Comparison of ENCODE assay signal across 19 cellular contexts in the genomic region with DNA sequence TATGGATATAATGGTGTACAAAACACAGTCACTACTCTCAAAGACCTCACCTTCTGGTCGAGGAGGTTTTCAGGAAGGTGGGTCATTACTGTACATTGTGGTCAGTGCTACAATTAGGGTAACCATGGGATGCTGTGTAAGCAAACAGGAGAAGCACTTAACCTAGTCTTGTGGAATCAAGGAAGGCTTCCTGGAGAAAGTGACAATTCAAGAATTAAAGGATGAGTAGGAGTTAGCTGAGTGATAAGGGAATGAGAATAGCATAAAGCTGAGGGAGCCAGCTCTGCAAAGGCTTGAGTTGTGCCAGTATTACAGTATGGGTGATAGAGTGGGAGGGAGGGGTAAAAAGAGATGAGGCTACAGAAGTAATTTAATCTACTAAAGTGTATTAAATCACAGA. TPM values are rescaled to one million over a fixed set of nuclear protein-coding genes. Genes with fewer than 3 reads are reported as not detected.
DNase-seq lines count a peak whose midpoint lies in the region; ATAC-seq, FAIRE-seq and TF ChIP-seq lines count a peak whose summit lies in the region.
"Had no signal": no experiment of that assay in that cellular context is flagged by ENCODE, and none has a peak within 500 bp of the region (broad histone marks: within the 10 kb centered on the region; RNA-seq: fewer than 3 reads in every experiment).

No MANE protein-coding gene starts in this region.

- TF ChIP-seq CTCF in SK-N-SH (IDR thresholded peaks at IDR 0.05) (no peak), Panc1 (IDR thresholded peaks at IDR 0.05) (no peak), left lung (IDR thresholded peaks at IDR 0.05) (no peak), esophagus muscularis mucosa (IDR thresholded peaks at IDR 0.05) (no peak), MCF 10A (IDR thresholded peaks at IDR 0.05; ENCODE audit: unreplicated experiment) (no peak)

- ATAC-seq in SK-N-SH treated with all-trans-retinoic acid at 6 μM for 48 hours (no peak), Panc1 (0 out of 2 replicates have a peak, but pooled peaks have one; percentile 45), left lung (peak; percentile 22), GM18868 (IDR thresholded peaks at IDR 0.05; ENCODE audit: unreplicated experiment) (no peak)
- ATAC-seq: HepG2 had no signal

- no peak overlapping the region for H3K4me2 ChIP-seq in SK-N-SH

- H3K4me3 ChIP-seq in SK-N-SH (ENCODE audit: low read depth in 2 of 2, low read length in 1 of 2) = no peak overlapping the region
- no peak overlapping the region for H3K4me3 ChIP-seq in Panc1 (ENCODE audit: low read depth in 2 of 2, low read length in 2 of 2)
- no peak overlapping the region for H3K4me3 ChIP-seq in left lung
- H3K4me3 ChIP-seq in esophagus muscularis mucosa = no peak overlapping the region
- H3K4me3 ChIP-seq: BLaER1 treated with 17β-estradiol and CSF1 and Interleukin-3, amounts not matched to agents 10 nM and 100 nM; GM23248 had no signal

- POLR2A ChIA-PET in SK-N-SH (lab: Yijun Ruan, JAX) (no interaction called here), Panc1 (lab: Charles Lee) (no interaction called here), MCF 10A (lab: Yijun Ruan, JAX) (interaction anchor here (0.9 kb wide), 1 partner anchor 43 kb away, joined by 3 read pairs; no protein-coding TSS in a partner anchor)

- FAIRE-seq in H54 (lab: Jason Lieb, UNC) = peak; percentile 38
- FAIRE-seq: GM18507, HepG2, HTR-8/SVneo had no signal

- no peaks in the 10 kb centered on the region for H3K9me2 ChIP-seq in SK-N-SH

- H3K4me1 ChIP-seq in SK-N-SH (ENCODE audit: control insufficient read depth in 1 of 2, insufficient read depth in 2 of 2, low read depth in 1 of 2, low read length in 1 of 2) (no peaks in the 10 kb centered on the region), Panc1 (ENCODE audit: control insufficient read depth, insufficient read depth, low read length) (peaks cover 5% of the 10 kb centered on the region; the same call in 1 of the 2 replicates), left lung (peaks cover 0 to 4% of the 10 kb centered on the region in 2 donors), esophagus muscularis mucosa (peaks cover 4 to 61% (median 51%) of the 10 kb centered on the region in 4 donors)

- no peak overlapping the region for H2AFZ ChIP-seq in SK-N-SH (ENCODE audit: low read depth)
- H2AFZ ChIP-seq: GM23248 had no signal

- no peaks in the 10 kb centered on the region for H3K9me3 Mint-ChIP-seq in MCF 10A (ENCODE audit: unreplicated experiment)
- H3K9me3 Mint-ChIP-seq: CD4-positive, CD25-positive, alpha-beta regulatory T cell had no signal

- no peak for TF ChIP-seq RAD21 in SK-N-SH (IDR thresholded peaks at IDR 0.05; ENCODE audit: low read length)

- BruUV-seq in Panc1 (replicated peaks; lab: Mats Ljungman, UMichigan) (no TSS peak), MCF 10A (replicated peaks; lab: Mats Ljungman, UMichigan) (no TSS peak)

- no peaks in the 10 kb centered on the region for H4K20me1 ChIP-seq in SK-N-SH (ENCODE audit: insufficient read depth)
- H4K20me1 ChIP-seq: BLaER1 treated with 17β-estradiol and CSF1 and Interleukin-3, amounts not matched to agents 10 nM and 100 nM had no signal

- no peaks in the 10 kb centered on the region for H3K36me3 Mint-ChIP-seq in MCF 10A (ENCODE audit: insufficient read depth, unreplicated experiment)
- H3K36me3 Mint-ChIP-seq: CD4-positive, CD25-positive, alpha-beta regulatory T cell had no signal

- no peak overlapping the region for H3K9ac ChIP-seq in SK-N-SH
- H3K9ac ChIP-seq: BLaER1 treated with 17β-estradiol and CSF1 and Interleukin-3, amounts not matched to agents 10 nM and 100 nM; GM23248 had no signal

- peaks cover 12% of the 10 kb centered on the region for H3F3A ChIP-seq in SK-N-SH (replicated peaks; ENCODE audit: insufficient read depth)

- TF ChIP-seq POLR2A in H54 (IDR thresholded peaks at IDR 0.05; ENCODE audit: low read depth, low read length) = no peak
- TF ChIP-seq POLR2A in esophagus muscularis mucosa (IDR thresholded peaks at IDR 0.05; ENCODE audit: low read depth) = no peak

- no peaks in the 10 kb centered on the region for H3K9me3 ChIP-seq in SK-N-SH
- no peaks in the 10 kb centered on the region for H3K9me3 ChIP-seq in Panc1 (ENCODE audit: control insufficient read depth, insufficient read depth, low read depth, low read length)
- H3K9me3 ChIP-seq in left lung = no peaks in the 10 kb centered on the region
- H3K9me3 ChIP-seq in esophagus muscularis mucosa = no peaks in the 10 kb centered on the region
- H3K9me3 ChIP-seq: BLaER1 treated with 17β-estradiol and CSF1 and Interleukin-3, amounts not matched to agents 10 nM and 100 nM had no signal

- H3K36me3 ChIP-seq in SK-N-SH (replicated peaks in 1 of 2; ENCODE audit: control insufficient read depth in 1 of 2, insufficient read depth in 2 of 2, low read length in 1 of 2) = peaks cover 0 to 13% of the 10 kb centered on the region in 2 experiments
- no peaks in the 10 kb centered on the region for H3K36me3 ChIP-seq in Panc1 (ENCODE audit: control insufficient read depth, insufficient read depth, low read length)
- H3K36me3 ChIP-seq in left lung = no peaks in the 10 kb centered on the region
- H3K36me3 ChIP-seq in esophagus muscularis mucosa = peaks cover 0 to 28% (median 4%) of the 10 kb centered on the region in 4 donors
- H3K36me3 ChIP-seq: BLaER1 treated with 17β-estradiol and CSF1 and Interleukin-3, amounts not matched to agents 10 nM and 100 nM had no signal

- no peak overlapping the region for H3K4me3 Mint-ChIP-seq in MCF 10A (ENCODE audit: unreplicated experiment)
- H3K4me3 Mint-ChIP-seq: CD4-positive, CD25-positive, alpha-beta regulatory T cell had no signal

- no peak for TF ChIP-seq EP300 in SK-N-SH (IDR thresholded peaks at IDR 0.05; ENCODE audit: borderline replicate concordance in 1 of 2, low read depth in 1 of 2, low read length in 1 of 2)
- TF ChIP-seq EP300 in esophagus muscularis mucosa (IDR thresholded peaks at IDR 0.05) = no peak

- peaks cover 58% of the 10 kb centered on the region; the same call in 1 of the 2 replicates for H3K79me2 ChIP-seq in SK-N-SH (ENCODE audit: insufficient read depth)

- WGBS in SK-N-SH (ENCODE audit: low lambda C conversion rate) = 13% methylated on average over 1 of the region's 1 CpG
- WGBS in esophagus muscularis mucosa = 69% methylated on average over 1 of the region's 1 CpG

- CTCF ChIA-PET in SK-N-SH (lab: Yijun Ruan, JAX) (no interaction called here), Panc1 (lab: Charles Lee) (interaction anchor here (0.6 kb wide), 1 partner anchor 76 kb away, joined by 4 read pairs; no protein-coding TSS in a partner anchor), MCF 10A (lab: Yijun Ruan, JAX) (interaction anchor here (0.5 to 0.6 kb wide), 2 partner anchors 154 to 173 kb away, joined by 3 read pairs; no protein-coding TSS in a partner anchor)

- H3K4me1 Mint-ChIP-seq in MCF 10A (ENCODE audit: insufficient read depth, unreplicated experiment) = peaks cover 10% of the 10 kb centered on the region
- H3K4me1 Mint-ChIP-seq: CD4-positive, CD25-positive, alpha-beta regulatory T cell had no signal

- H3K27me3 Mint-ChIP-seq in MCF 10A (ENCODE audit: insufficient read depth, unreplicated experiment) = no peaks in the 10 kb centered on the region

- in situ Hi-C loops in Panc1 (cut with HindIII; ENCODE audit: low pct_unique_long_range_greater_than_20kb, low sequenced_read_pairs) = no loop called here

- DNase-seq in SK-N-SH = no peak
- no peak for DNase-seq in H54 (ENCODE audit: insufficient read length, low spot score)
- no peak for DNase-seq in Panc1 (ENCODE audit: low read depth, low spot score)
- DNase-seq in left lung = no peak
- DNase-seq in esophagus muscularis mucosa (ENCODE audit: extremely low spot score) = no peak
- no peak for DNase-seq in MCF 10A (ENCODE audit: unreplicated experiment)
- DNase-seq: 8988T; ACHN; CD4-positive, CD25-positive, alpha-beta regulatory T cell; DMS53; GF-D8; GM23248; H7 had no signal

- H3K27me3 ChIP-seq in SK-N-SH (ENCODE audit: insufficient read depth) (no peaks in the 10 kb centered on the region), Panc1 (ENCODE audit: control insufficient read depth, insufficient read depth, low read length) (no peaks in the 10 kb centered on the region), left lung (no peaks in the 10 kb centered on the region), esophagus muscularis mucosa (no peaks in the 10 kb centered on the region)
- H3K27me3 ChIP-seq: BLaER1 treated with 17β-estradiol and CSF1 and Interleukin-3, amounts not matched to agents 10 nM and 100 nM had no signal

- intact Hi-C loops in Panc1 (cut with micrococcal nuclease; ENCODE audit: unreplicated experiment) = loop anchor here (10.0 kb wide), 1 partner anchor 81 kb away; no protein-coding TSS in a partner anchor
- intact Hi-C loops in left lung (cut with DNase I) = no loop called here
- intact Hi-C loops in esophagus muscularis mucosa (cut with DNase I) = no loop called here
- intact Hi-C loops in MCF 10A (cut with micrococcal nuclease) = loop anchor here (10.0 kb wide), 1 partner anchor 181 kb away; no protein-coding TSS in a partner anchor

- no peak overlapping the region for H3K27ac Mint-ChIP-seq in MCF 10A (ENCODE audit: low read depth, unreplicated experiment)
- H3K27ac Mint-ChIP-seq: CD4-positive, CD25-positive, alpha-beta regulatory T cell had no signal

- H3K27ac ChIP-seq in SK-N-SH (ENCODE audit: low read depth in 2 of 2, low read length in 1 of 2) (no peak overlapping the region), Panc1 (ENCODE audit: low read length) (no peak overlapping the region), left lung (no peak overlapping the region), esophagus muscularis mucosa (replicated peaks in 1 of 4) (no peak overlapping the region)
- H3K27ac ChIP-seq: BLaER1 treated with 17β-estradiol and CSF1 and Interleukin-3, amounts not matched to agents 10 nM and 100 nM; GM23248 had no signal

TF ChIP-seq in SK-N-SH, 30 proteins besides CTCF, POLR2A, EP300 and RAD21 (continues in another document):
- TF ChIP-seq, protein P1, sequence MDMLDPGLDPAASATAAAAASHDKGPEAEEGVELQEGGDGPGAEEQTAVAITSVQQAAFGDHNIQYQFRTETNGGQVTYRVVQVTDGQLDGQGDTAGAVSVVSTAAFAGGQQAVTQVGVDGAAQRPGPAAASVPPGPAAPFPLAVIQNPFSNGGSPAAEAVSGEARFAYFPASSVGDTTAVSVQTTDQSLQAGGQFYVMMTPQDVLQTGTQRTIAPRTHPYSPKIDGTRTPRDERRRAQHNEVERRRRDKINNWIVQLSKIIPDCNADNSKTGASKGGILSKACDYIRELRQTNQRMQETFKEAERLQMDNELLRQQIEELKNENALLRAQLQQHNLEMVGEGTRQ (IDR thresholded peaks at IDR 0.05; ENCODE audit: borderline replicate concordance, low read depth, low read length) = no peak
- TF ChIP-seq YY1 (IDR thresholded peaks at IDR 0.05; ENCODE audit: low read depth) = no peak
- TF ChIP-seq TAF1 (IDR thresholded peaks at IDR 0.05; ENCODE audit: borderline replicate concordance, low read depth, low read length) = no peak
- TF ChIP-seq SIN3A (IDR thresholded peaks at IDR 0.05; ENCODE audit: borderline replicate concordance, low read depth, low read length) = no peak

RNA-seq across cellular contexts. Expression of a gene that starts 17.2 kb away (rescaled TPM):
- 3.6 and 4.1 TPM in 2 replicates for polyA plus RNA-seq in SK-N-SH (2012; rRNA removed)
- 4.2 and 7.8 TPM in 2 replicates for polyA plus RNA-seq in SK-N-SH (2012; cell fraction: cytosol; rRNA removed)
- 3.2 and 7.6 TPM in 2 replicates for polyA plus RNA-seq in SK-N-SH (2012; cell fraction: nucleus; rRNA removed)
- 5.4 TPM for total RNA-seq in Panc1 (2021; ENCODE audit: unreplicated experiment)
- 5.0 TPM for polyA plus RNA-seq in Panc1 (2012; ENCODE audit: insufficient read length)
- total RNA-seq in left lung = 10 to 100 TPM; 17.9 to 26.7 TPM
- total RNA-seq in esophagus muscularis mucosa = 100 to 1,000 TPM; 153 to 272 (median 240) TPM
- 1.6 and 1.8 TPM in 2 replicates for total RNA-seq in MCF 10A (2022)

Comparison
In these comparisons a context has a peak if more than half of its experiments do, and no peak if none do; other contexts are left out.
1. ATAC-seq: peak in Panc1 (single experiment) and left lung (single experiment); none in SK-N-SH treated with all-trans-retinoic acid at 6 μM for 48 hours (single experiment) and GM18868 (single experiment).
2. RNA of a gene that starts 17.2 kb away (total RNA-seq): 153 to 272 TPM in esophagus muscularis mucosa; 17.9 to 26.7 TPM in left lung, 5.4 TPM in Panc1 (single experiment) and 1.6 to 1.8 TPM in MCF 10A; every median in the first group is over 4 times any median in the second.
3. intact Hi-C loops: an anchor here in Panc1 (10.0 kb wide) and MCF 10A (10.0 kb wide); none called in left lung and esophagus muscularis mucosa.